1 cellular context compared by ENCODE assay signal in genomic region chr3:183877217-183877616, GRCh38.
A peak's percentile ranks its signal among the peaks of the same experiment; 100 is the strongest.
TF ChIP-seq lines count a peak whose summit lies in the region.
"Not testable (repeated sequence)": the region's sequence is repeated elsewhere in the genome, so short reads cannot be mapped to it uniquely, and the experiment has no call there.

No MANE protein-coding gene starts in this region.

TF ChIP-seq in K562, 482 proteins besides CTCF, POLR2A, EP300 and RAD21:
- TF ChIP-seq TEAD4 (IDR thresholded peaks at IDR 0.05; ENCODE audit: low read length), result peak; percentile 41; the same call in 1 of the 2 replicates
- not testable (repeated sequence) for TF ChIP-seq TEAD4 (CRISPR knock-in tag; IDR thresholded peaks at IDR 0.05; ENCODE audit: borderline replicate concordance)
- peak; percentile 36 to 55; a peak in 3 of 4 replicates for TF ChIP-seq KDM1A (IDR thresholded peaks at IDR 0.05)
- peak; percentile 50 for TF ChIP-seq TCF3 (CRISPR knock-in tag; IDR thresholded peaks at IDR 0.05)
- peak; percentile 65 for TF ChIP-seq CBFA2T3 (IDR thresholded peaks at IDR 0.05)
- TF ChIP-seq FOXK2 (conservative IDR thresholded peaks at IDR 0.05 in 1 of 2, IDR thresholded peaks at IDR 0.05 in 1 of 2; ENCODE audit: low read depth in 2 of 2), result 0 out of 4 replicates have a peak, but pooled peaks of 1 of the 2 experiments have one; percentile 18
- peak; percentile 60; the same call in 1 of the 2 replicates for TF ChIP-seq ZNF766 (CRISPR knock-in tag; conservative IDR thresholded peaks at IDR 0.05)
- peak; percentile 69 for TF ChIP-seq SOX6 (IDR thresholded peaks at IDR 0.05)
- TF ChIP-seq RCOR1 (IDR thresholded peaks at IDR 0.05; ENCODE audit: borderline replicate concordance in 1 of 2, low read depth in 2 of 2, low read length in 2 of 2), result peak in 1 of 2 experiments; percentile 63; a peak in 2 of 4 replicates
- 0 out of 2 replicates have a peak, but pooled peaks have one; percentile 9 for TF ChIP-seq CBFA2T2 (conservative IDR thresholded peaks at IDR 0.05)
